Comparison of ENCODE assay signal across 9 cellular contexts in the genomic region with DNA sequence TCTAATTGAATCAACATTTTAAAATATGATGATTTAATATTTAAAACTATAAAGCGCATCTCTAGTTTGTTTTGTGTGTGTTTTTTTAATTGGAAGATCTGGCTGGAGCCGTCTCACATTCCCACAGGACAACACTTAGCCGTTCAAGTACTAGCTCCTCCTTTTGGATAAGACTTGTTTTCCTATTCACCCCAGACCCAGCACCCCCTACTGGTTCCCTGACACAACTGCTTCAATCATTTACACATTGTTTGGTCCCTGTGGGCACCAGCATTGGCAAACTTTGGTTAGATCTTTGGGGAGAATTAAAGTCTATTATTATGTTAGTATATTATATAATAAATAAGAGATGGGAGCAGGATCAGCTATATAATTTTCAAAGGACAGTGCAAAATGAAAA. TPM values are rescaled to one million over a fixed set of nuclear protein-coding genes. Genes with fewer than 3 reads are reported as not detected.
DNase-seq lines count a peak whose midpoint lies in the region; ATAC-seq and TF ChIP-seq lines count a peak whose summit lies in the region.
"Had no signal": no experiment of that assay in that cellular context is flagged by ENCODE, and none has a peak within 500 bp of the region (broad histone marks: within the 10 kb centered on the region; RNA-seq: fewer than 3 reads in every experiment).

No MANE protein-coding gene starts in this region.

- BruUV-seq in MCF 10A (replicated peaks; lab: Mats Ljungman, UMichigan) = no TSS peak

- H3K4me3 ChIP-seq in breast epithelium = no peak overlapping the region
- no peak overlapping the region for H3K4me3 ChIP-seq in Jurkat, Clone E6-1 (ENCODE audit: low read length)
- H3K4me3 ChIP-seq in upper lobe of right lung = no peak overlapping the region

- no peaks in the 10 kb centered on the region for H3K9me3 ChIP-seq in breast epithelium
- H3K9me3 ChIP-seq in upper lobe of right lung = no peaks in the 10 kb centered on the region

- H3K27ac Mint-ChIP-seq in MCF 10A (ENCODE audit: low read depth, unreplicated experiment) = no peak overlapping the region

- no peaks in the 10 kb centered on the region for H3K4me1 Mint-ChIP-seq in MCF 10A (ENCODE audit: insufficient read depth, unreplicated experiment)

- H3K4me1 ChIP-seq in breast epithelium (no peaks in the 10 kb centered on the region), upper lobe of right lung (no peaks in the 10 kb centered on the region)

- H3K27ac ChIP-seq in breast epithelium (no peak overlapping the region), upper lobe of right lung (no peak overlapping the region)

- H3K36me3 Mint-ChIP-seq in MCF 10A (ENCODE audit: insufficient read depth, unreplicated experiment) = peaks cover 31% of the 10 kb centered on the region

- TF ChIP-seq CTCF in MCF 10A (IDR thresholded peaks at IDR 0.05; ENCODE audit: unreplicated experiment) (no peak), breast epithelium (IDR thresholded peaks at IDR 0.05) (no peak), upper lobe of right lung (IDR thresholded peaks at IDR 0.05) (no peak)

- H3K9me3 Mint-ChIP-seq in MCF 10A (ENCODE audit: unreplicated experiment) = no peaks in the 10 kb centered on the region
- H3K9me3 Mint-ChIP-seq: activated T-cell treated with anti-CD3 and anti-CD28 coated beads, Interleukin-2, amount 50 U/mL, for 4 hours had no signal

- peaks cover 4% of the 10 kb centered on the region for H3K36me3 ChIP-seq in breast epithelium
- H3K36me3 ChIP-seq in upper lobe of right lung = peaks cover 34% of the 10 kb centered on the region

- H3K27me3 ChIP-seq in breast epithelium = no peaks in the 10 kb centered on the region
- H3K27me3 ChIP-seq in upper lobe of right lung = no peaks in the 10 kb centered on the region

- intact Hi-C loops in MCF 10A (cut with micrococcal nuclease) = no loop called here
- intact Hi-C loops in breast epithelium (cut with DNase I; ENCODE audit: low total_unique reads) = no loop called here
- intact Hi-C loops in upper lobe of right lung (cut with DNase I) = no loop called here
- intact Hi-C loops in left ventricle myocardium superior (cut with micrococcal nuclease) = no loop called here

- POLR2A ChIA-PET in MCF 10A (lab: Yijun Ruan, JAX) = interaction anchor here (0.7 kb wide), 1 partner anchor 435 kb away, joined by 3 read pairs; no protein-coding TSS in a partner anchor

- no peak overlapping the region for H3K4me3 Mint-ChIP-seq in MCF 10A (ENCODE audit: unreplicated experiment)
- H3K4me3 Mint-ChIP-seq: activated T-cell treated with anti-CD3 and anti-CD28 coated beads, Interleukin-2, amount 50 U/mL, for 4 hours had no signal

- ATAC-seq in upper lobe of right lung = peak; percentile 22
- ATAC-seq in HG03521 (IDR thresholded peaks at IDR 0.05; ENCODE audit: unreplicated experiment) = no peak
- no peak for ATAC-seq in left ventricle myocardium superior
- ATAC-seq: activated T-cell treated with anti-CD3 and anti-CD28 coated beads, Interleukin-2, amount 50 U/mL, for 4 hours had no signal

- DNase-seq in MCF 10A (ENCODE audit: unreplicated experiment) = peak; percentile 33
- DNase-seq in breast epithelium (ENCODE audit: low spot score in 2 of 2) = no peak
- peak; percentile 42 for DNase-seq in Jurkat, Clone E6-1 (ENCODE audit: low read depth, low spot score)
- DNase-seq in cerebellar cortex (ENCODE audit: low spot score) = peak; percentile 39
- no peak for DNase-seq in upper lobe of right lung
- DNase-seq in NCI-H1092 (lab: John Stamatoyannopoulos, UW) = no peak
- no peak for DNase-seq in left ventricle myocardium superior
- DNase-seq: activated T-cell treated with anti-CD3 and anti-CD28 coated beads, Interleukin-2, amount 50 U/mL, for 4 hours had no signal

- CTCF ChIA-PET in MCF 10A (lab: Yijun Ruan, JAX) = interaction anchor here (0.7 to 3.3 kb wide), 5 partner anchors 9 to 440 kb away, joined by 3 to 22 read pairs (median 6); no protein-coding TSS in a partner anchor

- peaks cover 11% of the 10 kb centered on the region for H3K27me3 Mint-ChIP-seq in MCF 10A (ENCODE audit: insufficient read depth, unreplicated experiment)

- TF ChIP-seq POLR2A in breast epithelium (IDR thresholded peaks at IDR 0.05) = no peak

RNA-seq across cellular contexts. Expression of a gene that starts 34.5 kb away (rescaled TPM):
- 22.6 and 24.4 TPM in 2 replicates for total RNA-seq in MCF 10A (2022)
- total RNA-seq in breast epithelium = 10 to 100 TPM; 15.5 to 17.9 (median 16.1) TPM
- 33.9 TPM for polyA plus RNA-seq in Jurkat, Clone E6-1 (2012; ENCODE audit: insufficient read depth, insufficient read length)
- 18.4 TPM for total RNA-seq in upper lobe of right lung
- 22.2 TPM for total RNA-seq in left ventricle myocardium superior

RNA-seq across cellular contexts. Expression of a gene that starts 34.6 kb away (rescaled TPM):
- total RNA-seq in MCF 10A (2022) = 5.8 and 7.7 TPM in 2 replicates
- total RNA-seq in breast epithelium = 10 to 100 TPM; 17.8 to 40.1 (median 38.0) TPM
- 51.1 TPM for polyA plus RNA-seq in Jurkat, Clone E6-1 (2012; ENCODE audit: insufficient read depth, insufficient read length)
- 48.3 TPM for total RNA-seq in upper lobe of right lung
- total RNA-seq in left ventricle myocardium superior = 39.2 TPM

Comparison
In these comparisons a context has a peak if more than half of its experiments do, and no peak if none do; other contexts are left out.
1. DNase-seq: peak in MCF 10A (single experiment), Jurkat, Clone E6-1 (single experiment) and cerebellar cortex (single experiment); none in breast epithelium (0 of 2), upper lobe of right lung (single experiment), NCI-H1092 (single experiment) and left ventricle myocardium superior (single experiment).